ENCODE assay signal across 7 cellular contexts in the genomic region with DNA sequence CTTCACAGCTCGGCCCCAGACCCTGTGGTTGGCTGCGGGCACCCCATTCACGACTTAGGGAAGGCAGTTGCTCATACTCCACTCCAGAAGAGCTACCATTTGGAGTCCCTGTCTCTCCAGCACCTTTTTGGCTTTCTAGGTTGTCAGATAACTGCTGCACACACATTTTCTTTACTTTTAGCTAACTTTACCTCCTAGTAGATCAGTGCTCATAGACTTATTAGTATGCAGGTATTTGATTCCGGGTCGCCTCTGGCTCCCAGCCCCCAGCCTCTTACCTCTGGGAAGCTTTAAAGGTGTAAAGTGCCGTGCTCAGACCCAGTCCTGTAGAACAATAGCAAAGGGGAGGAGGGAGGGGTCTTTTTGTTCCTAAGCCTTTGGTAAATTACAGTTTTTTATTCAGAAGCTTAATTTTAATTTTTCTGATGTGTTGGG.
DNase-seq lines count a peak whose midpoint lies in the region; ATAC-seq, FAIRE-seq and TF ChIP-seq lines count a peak whose summit lies in the region.

No MANE protein-coding gene starts in this region.

- 4 to 5% methylated on average over 6 of the region's 6 CpGs for WGBS in pancreas, 2 donors

- H3K79me2 ChIP-seq in PC-3 (ENCODE audit: low read length): peaks cover 73% of the 10 kb centered on the region

- CTCF ChIA-PET in PC-3 (lab: Charles Lee): interaction anchor here (0.6 kb wide), 1 partner anchor 452 kb away, joined by 7 read pairs; no protein-coding TSS in a partner anchor

- peak overlapping the region; percentile 96 for H3K27ac ChIP-seq in PC-3 (ENCODE audit: low read length)
- H3K27ac ChIP-seq in pancreas: peak overlapping the region; percentile 96 to 99 (median 98)

- H3K9me3 ChIP-seq in PC-3 (ENCODE audit: low read length) (no peaks in the 10 kb centered on the region), pancreas (no peaks in the 10 kb centered on the region)

- H3K36me3 ChIP-seq in PC-3 (ENCODE audit: low read depth, low read length) (no peaks in the 10 kb centered on the region), pancreas (no peaks in the 10 kb centered on the region)

- peaks cover 15% of the 10 kb centered on the region; the same call in 1 of the 2 replicates for H4K20me1 ChIP-seq in PC-3 (ENCODE audit: low read length)

- H3K4me3 ChIP-seq in PC-3 (ENCODE audit: low read length) (peak overlapping the region; percentile 78), pancreas (peak overlapping the region; percentile 42 to 72 (median 58))

- peak; percentile 0 for ATAC-seq in GM21723 (IDR thresholded peaks at IDR 0.05; ENCODE audit: unreplicated experiment)
- ATAC-seq in PC-3: peak; percentile 3; the same call in 1 of the 2 replicates
- ATAC-seq in esophagus mucosa: peak; percentile 30
- ATAC-seq in pancreas: peak; percentile 28 to 43 (median 41)
- no peak for ATAC-seq in GM18861 (IDR thresholded peaks at IDR 0.05; ENCODE audit: unreplicated experiment)

- intact Hi-C loops in PC-3 (cut with micrococcal nuclease): loop anchor here (1.0 to 2.0 kb wide), 4 partner anchors 13 to 55 kb away; no protein-coding TSS in a partner anchor
- intact Hi-C loops in pancreas (cut with DNase I): no loop called here

- H3K4me1 ChIP-seq in PC-3 (ENCODE audit: insufficient read depth, low read length) (peaks cover 37% of the 10 kb centered on the region), pancreas (peaks cover 4 to 30% (median 15%) of the 10 kb centered on the region in 3 donors)

- no peak for TF ChIP-seq CTCF in PC-3 (conservative IDR thresholded peaks at IDR 0.05; ENCODE audit: low read depth, low read length)
- no peak for TF ChIP-seq CTCF in pancreas (IDR thresholded peaks at IDR 0.05)

- peak overlapping the region; percentile 90 for H3K4me2 ChIP-seq in PC-3 (ENCODE audit: low read length)

- DNase-seq in PC-3 (no peak), pancreas (no peak), GOT3 (lab: John Stamatoyannopoulos, UW) (no peak), mesenteric fat pad (ENCODE audit: low spot score) (no peak)

- no peaks in the 10 kb centered on the region for H3F3A ChIP-seq in PC-3 (ENCODE audit: low read length, unreplicated experiment)

- no peaks in the 10 kb centered on the region for H3K27me3 ChIP-seq in PC-3 (ENCODE audit: low read length)
- no peaks in the 10 kb centered on the region for H3K27me3 ChIP-seq in pancreas

- peak overlapping the region; percentile 93 for H3K9ac ChIP-seq in PC-3 (ENCODE audit: low read length)

- POLR2A ChIA-PET in PC-3 (lab: Charles Lee; ENCODE audit: unreplicated experiment): interaction anchor here (0.6 to 0.9 kb wide), 2 partner anchors 35 to 656 kb away, joined by 3 to 5 read pairs; no protein-coding TSS in a partner anchor

- H3K9me2 ChIP-seq in PC-3 (replicated peaks; ENCODE audit: low read length): no peaks in the 10 kb centered on the region

- no peak for FAIRE-seq in pancreas (lab: Jason Lieb, UNC)

- BruUV-seq in PC-3 (replicated peaks; lab: Mats Ljungman, UMichigan): no TSS peak

- no peak overlapping the region for H2AFZ ChIP-seq in PC-3 (ENCODE audit: low read length)
